Comparison of ENCODE assay signal across 19 cellular contexts in genomic region chr9:127279717-127280285, GRCh38. TPM values are rescaled to one million over a fixed set of nuclear protein-coding genes. Genes with fewer than 3 reads are reported as not detected.
DNase-seq lines count a peak whose midpoint lies in the region; ATAC-seq and FAIRE-seq lines count a peak whose summit lies in the region.
"Had no signal": no experiment of that assay in that cellular context is flagged by ENCODE, and none has a peak within 500 bp of the region (broad histone marks: within the 10 kb centered on the region; RNA-seq: fewer than 3 reads in every experiment).

No MANE protein-coding gene starts in this region.

- no peaks in the 10 kb centered on the region for H3K9me2 ChIP-seq in GM23248 (ENCODE audit: insufficient read depth)

- ATAC-seq in stimulated activated naive CD8-positive, alpha-beta T cell treated with anti-CD3 and anti-CD28 coated beads, Interleukin-15, amount 100 ng/mL, for 72 hours, result no peak
- ATAC-seq in GM19397 (IDR thresholded peaks at IDR 0.05; ENCODE audit: unreplicated experiment), result no peak
- ATAC-seq: gastrocnemius medialis, Panc1 had no signal

- peaks cover 14% of the 10 kb centered on the region for H3K4me1 Mint-ChIP-seq in stimulated activated naive CD8-positive, alpha-beta T cell treated with anti-CD3 and anti-CD28 coated beads, Interleukin-15, amount 100 ng/mL, for 72 hours

- no peak overlapping the region for H3K4me3 ChIP-seq in GM23248
- H3K4me3 ChIP-seq: gastrocnemius medialis had no signal

- H2AFZ ChIP-seq in GM23248, result no peak overlapping the region

- 85 to 92% methylated on average over 3 of the region's 3 CpGs for WGBS in GM23248 (ENCODE audit: low coverage in 1 of 2, low lambda C conversion rate in 2 of 2, missing lambda C conversion rate in 2 of 2), 2 experiments

- DNase-seq in D341Med (ENCODE audit: low spot score) (peak; percentile 51), GM18507 (ENCODE audit: extremely low spot score, insufficient read length, low read depth) (no peak), NCI-H524 treated with DMSO at 0.1 percent for 48 hours (lab: John Stamatoyannopoulos, UW) (peak; percentile 73), caudate nucleus (lab: John Stamatoyannopoulos, UW) (no peak), GM23248 (no peak), NCI-H128 (lab: John Stamatoyannopoulos, UW; ENCODE audit: unreplicated experiment) (no peak)
- DNase-seq in stimulated activated naive CD8-positive, alpha-beta T cell treated with anti-CD3 and anti-CD28 coated beads, Interleukin-15, amount 100 ng/mL, for 72 hours, result no peak
- DNase-seq: activated CD4-positive, alpha-beta T cell treated with anti-CD3 and anti-CD28 coated beads, Interleukin-2, amount 10 ng/mL, durations not matched to agents 24 days and 14 days; activated CD8-positive, alpha-beta memory T cell treated with anti-CD3 and anti-CD28 coated beads, Interleukin-2, amount 50 U/mL, for 48 hours; COR-L47; dermis blood vessel endothelial cell; gastrocnemius medialis; H9; stimulated activated CD4-positive, alpha-beta T cell treated with anti-CD3 and anti-CD28 coated beads, Interleukin-2, amount 100 ng/mL, for 24 hours had no signal

- H3K4me1 ChIP-seq in GM23248 (ENCODE audit: insufficient read depth), result no peaks in the 10 kb centered on the region
- H3K4me1 ChIP-seq: gastrocnemius medialis had no signal

- H3K9me3 ChIP-seq in GM23248 (ENCODE audit: low read depth), result no peaks in the 10 kb centered on the region
- H3K9me3 ChIP-seq: gastrocnemius medialis had no signal

- FAIRE-seq in GM18507 (lab: Jason Lieb, UNC), result peak; percentile 63

- in situ Hi-C loops in GM23248 (cut with MboI), result no loop called here

- H3K27ac ChIP-seq in caudate nucleus (ENCODE audit: low read depth, low read length), result peak overlapping the region; percentile 88
- no peak overlapping the region for H3K27ac ChIP-seq in GM23248
- H3K27ac ChIP-seq: epithelial cell of prostate, gastrocnemius medialis, HL-60 had no signal

- H3K9me3 Mint-ChIP-seq in stimulated activated naive CD8-positive, alpha-beta T cell treated with anti-CD3 and anti-CD28 coated beads, Interleukin-15, amount 100 ng/mL, for 72 hours, result no peaks in the 10 kb centered on the region
- H3K9me3 Mint-ChIP-seq: activated CD4-positive, alpha-beta T cell treated with anti-CD3 and anti-CD28 coated beads, Interleukin-2, amount 10 ng/mL, durations not matched to agents 24 days and 14 days had no signal

- no peaks in the 10 kb centered on the region for H3K36me3 ChIP-seq in GM23248 (ENCODE audit: low read depth)
- H3K36me3 ChIP-seq: gastrocnemius medialis had no signal

- no peaks in the 10 kb centered on the region for H3K79me2 ChIP-seq in GM23248 (ENCODE audit: insufficient read depth)

- no peak overlapping the region for H3K9ac ChIP-seq in GM23248

- H3K27me3 Mint-ChIP-seq in stimulated activated naive CD8-positive, alpha-beta T cell treated with anti-CD3 and anti-CD28 coated beads, Interleukin-15, amount 100 ng/mL, for 72 hours, result peaks cover 48% of the 10 kb centered on the region

- no peak overlapping the region for H3K27ac Mint-ChIP-seq in stimulated activated naive CD8-positive, alpha-beta T cell treated with anti-CD3 and anti-CD28 coated beads, Interleukin-15, amount 100 ng/mL, for 72 hours
- H3K27ac Mint-ChIP-seq: activated CD4-positive, alpha-beta T cell treated with anti-CD3 and anti-CD28 coated beads, Interleukin-2, amount 10 ng/mL, durations not matched to agents 24 days and 14 days; H9 had no signal

- H3K4me3 Mint-ChIP-seq in stimulated activated naive CD8-positive, alpha-beta T cell treated with anti-CD3 and anti-CD28 coated beads, Interleukin-15, amount 100 ng/mL, for 72 hours, result no peak overlapping the region
- H3K4me3 Mint-ChIP-seq: activated CD4-positive, alpha-beta T cell treated with anti-CD3 and anti-CD28 coated beads, Interleukin-2, amount 10 ng/mL, durations not matched to agents 24 days and 14 days; brain; H9 had no signal

- no peaks in the 10 kb centered on the region for H3F3A ChIP-seq in GM23248 (ENCODE audit: insufficient read depth)

- 0 out of 2 replicates have a peak, but pooled peaks cover 12% of the 10 kb centered on the region for H3K27me3 ChIP-seq in GM23248 (replicated peaks; ENCODE audit: insufficient read depth)
- H3K27me3 ChIP-seq: gastrocnemius medialis had no signal

- no peak overlapping the region for H3K4me2 ChIP-seq in GM23248 (ENCODE audit: unreplicated experiment)

- no peaks in the 10 kb centered on the region for H4K20me1 ChIP-seq in GM23248 (ENCODE audit: insufficient read depth)

RNA-seq across cellular contexts. Expression of gene GARNL3, which starts 15.2 kb away (rescaled TPM):
- 0.13 and 0.43 TPM in 2 replicates for total RNA-seq in GM23248 (2014; rRNA removed; shearing (Covaris generic))
- 0.22 and 1.3 TPM in 2 replicates for polyA plus RNA-seq in GM23248 (2016; fragmentation: Nextera tagmentation; extraction: Ambion mirVana)

Comparison
In these comparisons a context has a peak if more than half of its experiments do, and no peak if none do; other contexts are left out.
1. DNase-seq: peak in D341Med (single experiment) and NCI-H524 treated with DMSO at 0.1 percent for 48 hours (single experiment); none in GM18507 (single experiment), caudate nucleus (0 of 61), GM23248 (single experiment), stimulated activated naive CD8-positive, alpha-beta T cell treated with anti-CD3 and anti-CD28 coated beads, Interleukin-15, amount 100 ng/mL, for 72 hours (0 of 2) and NCI-H128 (single experiment).